ENCODE assay signal across 21 cellular contexts in the genomic region with DNA sequence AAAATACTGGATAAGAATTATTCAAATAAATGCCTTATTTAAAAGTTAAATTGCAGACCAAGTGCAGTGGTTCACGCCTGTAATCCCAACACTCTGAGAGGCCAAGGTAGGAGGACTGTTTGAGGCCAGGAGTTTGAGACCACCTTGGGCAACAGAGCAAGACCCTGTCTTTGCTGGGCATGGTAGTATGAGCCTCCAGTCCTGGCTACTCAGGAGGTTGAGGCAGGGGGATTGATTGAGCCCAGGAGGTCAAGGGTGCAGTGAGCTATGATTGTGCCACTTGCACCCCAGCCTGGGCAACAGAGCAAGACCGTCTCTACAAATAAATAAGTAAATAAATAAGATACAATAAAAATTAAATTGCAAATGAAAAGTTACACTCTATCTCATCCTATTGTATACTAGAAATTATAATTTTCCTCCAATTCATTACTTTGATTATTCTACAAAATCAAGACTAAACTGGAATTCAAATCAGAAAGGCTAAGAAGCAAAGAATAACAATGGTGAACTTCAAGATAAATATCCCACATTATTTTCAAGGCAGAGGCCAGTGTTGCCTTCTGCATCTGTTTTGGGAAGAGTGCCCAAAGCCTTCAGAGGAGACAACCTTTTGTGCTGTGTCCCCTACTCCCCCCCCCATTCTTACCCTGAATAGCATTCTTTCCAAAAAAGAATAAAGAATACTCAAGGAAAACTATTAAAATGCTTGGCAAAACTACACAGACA.
DNase-seq lines count a peak whose midpoint lies in the region; ATAC-seq and TF ChIP-seq lines count a peak whose summit lies in the region.
"Had no signal": no experiment of that assay in that cellular context is flagged by ENCODE, and none has a peak within 500 bp of the region (broad histone marks: within the 10 kb centered on the region; RNA-seq: fewer than 3 reads in every experiment).

No MANE protein-coding gene starts in this region.

- peaks cover 0 to 3% (median 0%) of the 10 kb centered on the region in 3 donors for H3K27me3 Mint-ChIP-seq in CD14-positive monocyte (ENCODE audit: low read depth in 3 of 3)
- H3K27me3 Mint-ChIP-seq: activated CD4-positive, alpha-beta T cell treated with anti-CD3 and anti-CD28 coated beads for 36 hours; activated naive CD8-positive, alpha-beta T cell treated with anti-CD3 and anti-CD28 coated beads, Interleukin-2, amount 50 U/mL, for 24 hours; CD4-positive, alpha-beta memory T cell; central memory CD8-positive, alpha-beta T cell had no signal

- no peaks in the 10 kb centered on the region for H3K27me3 ChIP-seq in iPS-20b (ENCODE audit: insufficient read depth, low read length)
- H3K27me3 ChIP-seq: tibial artery had no signal

- intact Hi-C loops in CD14-positive monocyte (cut with micrococcal nuclease) (loop anchor here in 1 of 2 donors (5.0 kb wide), 1 partner anchor 39 kb away; no protein-coding TSS in a partner anchor), sciatic nerve (cut with DNase I) (no loop called here)

- H3K9ac ChIP-seq in iPS-20b (ENCODE audit: low read depth, low read length): 0 out of 2 replicates have a peak overlapping the region, but pooled peaks have one; percentile 20

- peaks cover 3% of the 10 kb centered on the region in 2 donors for H3K36me3 Mint-ChIP-seq in CD14-positive monocyte

- peaks cover 13% of the 10 kb centered on the region; the same call in 1 of the 2 replicates for H3K4me1 ChIP-seq in iPS-20b (ENCODE audit: insufficient read depth, low read length)

- TF ChIP-seq CTCF in CD14-positive monocyte (IDR thresholded peaks at IDR 0.05) (no peak), choroid plexus epithelial cell (conservative IDR thresholded peaks at IDR 0.05; ENCODE audit: low read depth, low read length) (no peak)

- H3K4me1 Mint-ChIP-seq in CD14-positive monocyte: peaks cover 19% of the 10 kb centered on the region
- H3K4me1 Mint-ChIP-seq: activated CD4-positive, alpha-beta T cell treated with anti-CD3 and anti-CD28 coated beads for 36 hours; activated CD8-positive, alpha-beta memory T cell treated with anti-CD3 and anti-CD28 coated beads, Interleukin-2, amount 10 ng/mL, durations not matched to agents 7 days and 5 days; activated naive CD8-positive, alpha-beta T cell treated with anti-CD3 and anti-CD28 coated beads, Interleukin-2, amount 50 U/mL, for 24 hours; CD4-positive, alpha-beta memory T cell; central memory CD8-positive, alpha-beta T cell had no signal

- H3K27ac Mint-ChIP-seq in CD14-positive monocyte: peak overlapping the region in 6 of 7 donors; percentile 73 to 92 (median 90)
- H3K27ac Mint-ChIP-seq: activated CD4-positive, alpha-beta T cell treated with anti-CD3 and anti-CD28 coated beads for 36 hours; activated CD8-positive, alpha-beta memory T cell treated with anti-CD3 and anti-CD28 coated beads, Interleukin-2, amount 10 ng/mL, durations not matched to agents 7 days and 5 days; activated naive CD8-positive, alpha-beta T cell treated with anti-CD3 and anti-CD28 coated beads, Interleukin-2, amount 50 U/mL, for 24 hours; activated T-helper 2 cell treated with anti-CD3 and anti-CD28 coated beads, Interferon-gamma antibody, Interleukin-2, Interleukin-4, amounts not matched to agents 10 μg/mL and 5 μg/mL and 100 μg/mL, durations not matched to agents 14 hours and 24 hours and 36 hours; CD4-positive, alpha-beta memory T cell had no signal

- peak overlapping the region; percentile 38 for H3K27ac ChIP-seq in iPS-20b (ENCODE audit: low read length)
- H3K27ac ChIP-seq: tibial artery had no signal

- H3K9me3 ChIP-seq in iPS-20b (ENCODE audit: insufficient read depth, low read depth, low read length): peaks cover 5% of the 10 kb centered on the region; the same call in 1 of the 2 replicates
- H3K9me3 ChIP-seq: tibial artery had no signal

- H3K4me3 ChIP-seq in choroid plexus epithelial cell (ENCODE audit: low read depth, low read length) (no peak overlapping the region), iPS-20b (ENCODE audit: low read length) (no peak overlapping the region)
- H3K4me3 ChIP-seq: tibial artery had no signal

- no peaks in the 10 kb centered on the region for H3K36me3 ChIP-seq in iPS-20b (ENCODE audit: insufficient read depth, low read depth, low read length)
- H3K36me3 ChIP-seq: tibial artery had no signal

- ATAC-seq in sciatic nerve: peak; percentile 75
- no peak for ATAC-seq in HG03095 (IDR thresholded peaks at IDR 0.05; ENCODE audit: unreplicated experiment)
- ATAC-seq: activated CD4-positive, alpha-beta T cell treated with anti-CD3 and anti-CD28 coated beads for 36 hours; activated CD8-positive, alpha-beta memory T cell treated with anti-CD3 and anti-CD28 coated beads, Interleukin-2, amount 10 ng/mL, durations not matched to agents 7 days and 5 days had no signal

- no peak overlapping the region for H3K4me3 Mint-ChIP-seq in CD14-positive monocyte
- H3K4me3 Mint-ChIP-seq: activated CD4-positive, alpha-beta T cell treated with anti-CD3 and anti-CD28 coated beads for 36 hours; activated CD8-positive, alpha-beta memory T cell treated with anti-CD3 and anti-CD28 coated beads, Interleukin-2, amount 10 ng/mL, durations not matched to agents 7 days and 5 days; activated naive CD8-positive, alpha-beta T cell treated with anti-CD3 and anti-CD28 coated beads, Interleukin-2, amount 50 U/mL, for 24 hours; CD4-positive, alpha-beta memory T cell; central memory CD8-positive, alpha-beta T cell had no signal

- H3K9me3 Mint-ChIP-seq in CD14-positive monocyte: peaks cover 0 to 15% (median 6%) of the 10 kb centered on the region in 7 donors
- H3K9me3 Mint-ChIP-seq: central memory CD8-positive, alpha-beta T cell had no signal

- DNase-seq in CD14-positive monocyte (ENCODE audit: low spot score) (no peak), choroid plexus epithelial cell (ENCODE audit: low read depth) (peak; percentile 16), sciatic nerve (ENCODE audit: low spot score) (no peak), AG08396 (ENCODE audit: low spot score) (no peak), hepatic stellate cell (ENCODE audit: low spot score) (no peak), AG08395 (ENCODE audit: low spot score) (no peak)
- DNase-seq: activated CD4-positive, alpha-beta T cell treated with anti-CD3 and anti-CD28 coated beads for 36 hours; activated CD8-positive, alpha-beta memory T cell treated with anti-CD3 and anti-CD28 coated beads, Interleukin-2, amount 10 ng/mL, durations not matched to agents 7 days and 5 days; activated naive CD8-positive, alpha-beta T cell treated with anti-CD3 and anti-CD28 coated beads, Interleukin-2, amount 50 U/mL, for 24 hours; CD4-positive, alpha-beta memory T cell; DND-41; effector memory CD4-positive, alpha-beta T cell; NCI-H1417 treated with DMSO at 0.1 percent for 48 hours; NCI-H2171; NCI-H748 treated with DMSO at 0.1 percent for 48 hours; stimulated activated CD4-positive, alpha-beta T cell treated with anti-CD3 and anti-CD28 coated beads, Interleukin-12 subunit alpha, Interleukin-12 subunit beta, amount 100 ng/mL, for 4 hours had no signal
